Comparison of ENCODE assay signal across 37 cellular contexts in genomic region chr1:225484657-225485606, GRCh38. TPM values are rescaled to one million over a fixed set of nuclear protein-coding genes. Genes with fewer than 3 reads are reported as not detected.
DNase-seq lines count a peak whose midpoint lies in the region; ATAC-seq, FAIRE-seq and TF ChIP-seq lines count a peak whose summit lies in the region.
"Had no signal": no experiment of that assay in that cellular context is flagged by ENCODE, and none has a peak within 500 bp of the region (broad histone marks: within the 10 kb centered on the region; RNA-seq: fewer than 3 reads in every experiment).

No MANE protein-coding gene starts in this region.

- H4K91ac ChIP-seq in H1 (replicated peaks; ENCODE audit: insufficient read length, low read length), result no peak overlapping the region

- TF ChIP-seq EP300 in HepG2 (IDR thresholded peaks at IDR 0.05; ENCODE audit: low read depth in 2 of 2, low read length in 2 of 2) (no peak), HepG2 (CRISPR knock-in tag; IDR thresholded peaks at IDR 0.05; ENCODE audit: borderline replicate concordance) (no peak), H1 (IDR thresholded peaks at IDR 0.05; ENCODE audit: borderline replicate concordance in 1 of 2, low read depth in 2 of 2, low read length in 2 of 2) (no peak)

- H4K8ac ChIP-seq in H1 (ENCODE audit: extremely low read depth, insufficient read depth, low read length), result no peak overlapping the region

- no peaks in the 10 kb centered on the region for H3K36me3 Mint-ChIP-seq in CD4-positive, alpha-beta memory T cell
- H3K36me3 Mint-ChIP-seq: activated naive CD4-positive, alpha-beta T cell treated with anti-CD3 and anti-CD28 coated beads, Interleukin-2, amount 50 U/mL, for 24 hours; CD8-positive, alpha-beta memory T cell; natural killer cell had no signal

- intact Hi-C loops in HepG2 (cut with micrococcal nuclease; ENCODE audit: unreplicated experiment) (no loop called here), right lobe of liver (cut with DNase I) (no loop called here), vagina (cut with DNase I) (no loop called here)
- intact Hi-C loops in CD4-positive, alpha-beta memory T cell (cut with micrococcal nuclease), result no loop called here

- H3K79me1 ChIP-seq in H1 (ENCODE audit: low read depth, low read length), result no peaks in the 10 kb centered on the region

- no peak overlapping the region for H3K4me3 Mint-ChIP-seq in CD4-positive, alpha-beta memory T cell
- H3K4me3 Mint-ChIP-seq: activated CD4-positive, alpha-beta T cell treated with anti-CD3 and anti-CD28 coated beads for 36 hours; activated naive CD4-positive, alpha-beta T cell treated with anti-CD3 and anti-CD28 coated beads, Interleukin-2, amount 50 U/mL, for 24 hours; CD8-positive, alpha-beta memory T cell; mesothelial cell of epicardium; natural killer cell; stimulated activated naive CD8-positive, alpha-beta T cell treated with anti-CD3 and anti-CD28 coated beads, Interleukin-15, amount 100 ng/mL, for 72 hours; T-helper 2 cell treated with Interferon-gamma antibody and Interleukin-4, amounts not matched to agents 5 μg/mL and 100 μg/mL, for 36 hours had no signal

- in situ Hi-C loops in HepG2 (cut with HindIII; ENCODE audit: extremely low pct_ligation_motif_present, low pct_unique_long_range_greater_than_20kb), result no loop called here

- H3K4me2 ChIP-seq in HepG2 (ENCODE audit: low read depth, low read length), result no peak overlapping the region
- H3K4me2 ChIP-seq in H1 (ENCODE audit: insufficient read depth in 1 of 2, low read depth in 2 of 2, low read length in 2 of 2), result no peak overlapping the region
- no peak overlapping the region for H3K4me2 ChIP-seq in osteoblast (ENCODE audit: insufficient read depth, low read length)

- no peak overlapping the region for H3K18ac ChIP-seq in H1 (ENCODE audit: extremely low read depth, low read length)

- H2BK5ac ChIP-seq in H1 (ENCODE audit: low read depth, low read length), result no peak overlapping the region

- no peak for FAIRE-seq in HepG2 (lab: Jason Lieb, UNC)
- no peak for FAIRE-seq in H1 (lab: Jason Lieb, UNC)
- FAIRE-seq: keratinocyte had no signal

- no peaks in the 10 kb centered on the region for H3K36me3 ChIP-seq in HepG2 (replicated peaks in 1 of 2; ENCODE audit: control insufficient read depth in 1 of 2, insufficient read depth in 2 of 2, low read length in 2 of 2)
- no peaks in the 10 kb centered on the region for H3K36me3 ChIP-seq in right lobe of liver
- no peaks in the 10 kb centered on the region for H3K36me3 ChIP-seq in H1 (ENCODE audit: control insufficient read depth in 2 of 4, insufficient read depth in 4 of 4, low read length in 3 of 4)
- H3K36me3 ChIP-seq in osteoblast (ENCODE audit: insufficient read depth, low read length), result no peaks in the 10 kb centered on the region
- no peaks in the 10 kb centered on the region for H3K36me3 ChIP-seq in vagina
- H3K36me3 ChIP-seq in CD4-positive, alpha-beta memory T cell (ENCODE audit: insufficient read depth, low read length), result no peaks in the 10 kb centered on the region
- H3K36me3 ChIP-seq: breast epithelium, colonic mucosa, Peyer's patch, thyroid gland had no signal

- H3K27ac Mint-ChIP-seq in CD4-positive, alpha-beta memory T cell, result no peak overlapping the region
- H3K27ac Mint-ChIP-seq: activated CD4-positive, alpha-beta T cell treated with anti-CD3 and anti-CD28 coated beads for 36 hours; activated naive CD4-positive, alpha-beta T cell treated with anti-CD3 and anti-CD28 coated beads, Interleukin-2, amount 50 U/mL, for 24 hours; activated T-helper 2 cell treated with anti-CD3 and anti-CD28 coated beads, Interferon-gamma antibody, Interleukin-2, Interleukin-4, amounts not matched to agents 10 μg/mL and 5 μg/mL and 100 μg/mL, durations not matched to agents 14 hours and 24 hours and 36 hours; mesothelial cell of epicardium; natural killer cell; stimulated activated naive CD8-positive, alpha-beta T cell treated with anti-CD3 and anti-CD28 coated beads, Interleukin-15, amount 100 ng/mL, for 72 hours; T-helper 2 cell treated with Interferon-gamma antibody and Interleukin-4, amounts not matched to agents 5 μg/mL and 100 μg/mL, for 36 hours had no signal

- no peak overlapping the region for H2BK120ac ChIP-seq in H1 (replicated peaks; ENCODE audit: low read depth, low read length)

- H3K9me3 ChIP-seq in HepG2 (ENCODE audit: low read length) (no peaks in the 10 kb centered on the region), right lobe of liver (no peaks in the 10 kb centered on the region), H1 (ENCODE audit: insufficient read depth in 2 of 2, low read depth in 1 of 2, low read length in 1 of 2) (no peaks in the 10 kb centered on the region), osteoblast (ENCODE audit: low read depth, low read length) (no peaks in the 10 kb centered on the region), vagina (no peaks in the 10 kb centered on the region)
- H3K9me3 ChIP-seq in CD4-positive, alpha-beta memory T cell (ENCODE audit: control insufficient read depth in 1 of 2, low read length in 2 of 2), result no peaks in the 10 kb centered on the region
- H3K9me3 ChIP-seq: breast epithelium, colonic mucosa, Peyer's patch, thyroid gland had no signal

- no peak overlapping the region for H3K56ac ChIP-seq in H1 (replicated peaks; ENCODE audit: insufficient read length, low read depth, low read length)

- peak; percentile 16; the same call in 2 of the 3 replicates for ATAC-seq in HepG2
- no peak for ATAC-seq in right lobe of liver
- ATAC-seq: activated CD4-positive, alpha-beta T cell treated with anti-CD3 and anti-CD28 coated beads for 36 hours; natural killer cell; stimulated activated naive CD8-positive, alpha-beta T cell treated with anti-CD3 and anti-CD28 coated beads, Interleukin-15, amount 100 ng/mL, for 72 hours had no signal

- H3K27ac ChIP-seq in HepG2 (ENCODE audit: extremely low read length, insufficient read depth, low read length) (no peak overlapping the region), right lobe of liver (no peak overlapping the region), H1 (ENCODE audit: low read depth, low read length) (no peak overlapping the region), osteoblast (ENCODE audit: low read depth, low read length) (no peak overlapping the region), vagina (no peak overlapping the region)
- H3K27ac ChIP-seq in CD4-positive, alpha-beta memory T cell (ENCODE audit: low read depth, low read length), result no peak overlapping the region
- H3K27ac ChIP-seq: breast epithelium, colonic mucosa, HL-60, thyroid gland had no signal

- no peaks in the 10 kb centered on the region for H3K79me2 ChIP-seq in HepG2 (ENCODE audit: insufficient read depth, low read length)
- no peaks in the 10 kb centered on the region for H3K79me2 ChIP-seq in H1 (ENCODE audit: control insufficient read depth in 1 of 2, insufficient read depth in 2 of 2, low read length in 2 of 2)
- no peaks in the 10 kb centered on the region for H3K79me2 ChIP-seq in osteoblast (ENCODE audit: insufficient read depth, low read length)

- no peaks in the 10 kb centered on the region for H3K23me2 ChIP-seq in H1 (ENCODE audit: low read depth, low read length)

- POLR2A ChIA-PET in HepG2 (lab: Yijun Ruan, JAX) (no interaction called here), H1 (lab: Charles Lee; ENCODE audit: partially characterized antibody) (interaction anchor here (0.8 to 1.6 kb wide), 6 partner anchors 122 to 331 kb away, joined by 3 to 6 read pairs (median 3); partner anchors contain the start of gene SRP9)
- POLR2A ChIA-PET in CD4-positive, alpha-beta memory T cell (lab: Charles Lee; ENCODE audit: partially characterized antibody), result interaction anchor here (0.9 to 1.6 kb wide), 2 partner anchors 17 to 293 kb away, joined by 3 to 6 read pairs; partner anchors contain the start of gene SRP9

- H3K4me1 ChIP-seq in HepG2 (ENCODE audit: insufficient read depth, low read length), result no peaks in the 10 kb centered on the region
- H3K4me1 ChIP-seq in right lobe of liver, result no peaks in the 10 kb centered on the region
- H3K4me1 ChIP-seq in H1 (replicated peaks in 1 of 4; ENCODE audit: control insufficient read depth in 3 of 4, insufficient read depth in 4 of 4, low read length in 3 of 4), result peaks cover 0 to 2% (median under 1%) of the 10 kb centered on the region in 4 experiments; a peak in 2 of 7 replicates
- H3K4me1 ChIP-seq in osteoblast (ENCODE audit: insufficient read depth, low read length), result peaks cover 9% of the 10 kb centered on the region
- no peaks in the 10 kb centered on the region for H3K4me1 ChIP-seq in vagina
- no peaks in the 10 kb centered on the region for H3K4me1 ChIP-seq in CD4-positive, alpha-beta memory T cell (ENCODE audit: insufficient read depth, low read length)
- H3K4me1 ChIP-seq: breast epithelium had no signal

- H3K9me3 Mint-ChIP-seq in CD4-positive, alpha-beta memory T cell, result no peaks in the 10 kb centered on the region
- H3K9me3 Mint-ChIP-seq: activated naive CD4-positive, alpha-beta T cell treated with anti-CD3 and anti-CD28 coated beads, Interleukin-2, amount 50 U/mL, for 24 hours; activated T-helper 2 cell treated with anti-CD3 and anti-CD28 coated beads, Interferon-gamma antibody, Interleukin-2, Interleukin-4, amounts not matched to agents 10 μg/mL and 5 μg/mL and 100 μg/mL, durations not matched to agents 14 hours and 24 hours and 36 hours; CD8-positive, alpha-beta memory T cell; mesothelial cell of epicardium; natural killer cell; stimulated activated naive CD8-positive, alpha-beta T cell treated with anti-CD3 and anti-CD28 coated beads, Interleukin-15, amount 100 ng/mL, for 72 hours; T-helper 2 cell treated with Interferon-gamma antibody and Interleukin-4, amounts not matched to agents 5 μg/mL and 100 μg/mL, for 36 hours had no signal

- BruUV-seq in HepG2 (replicated peaks; lab: Mats Ljungman, UMichigan), result no TSS peak

- no peak overlapping the region for H4K5ac ChIP-seq in H1 (ENCODE audit: insufficient read length, low read depth, low read length)

- no peak overlapping the region for H2AK5ac ChIP-seq in H1 (ENCODE audit: low read depth, low read length)

- no peak for TF ChIP-seq POLR2A in HepG2 (IDR thresholded peaks at IDR 0.05; ENCODE audit: insufficient read depth in 1 of 2, low read depth in 2 of 2, low read length in 2 of 2)
- no peak for TF ChIP-seq POLR2A in right lobe of liver (IDR thresholded peaks at IDR 0.05)
- no peak for TF ChIP-seq POLR2A in H1 (IDR thresholded peaks at IDR 0.05; ENCODE audit: control extremely low read depth in 1 of 2, low read depth in 2 of 2, low read length in 2 of 2)
- TF ChIP-seq POLR2A in vagina (IDR thresholded peaks at IDR 0.05), result no peak

- no peak for DNase-seq in HepG2 (ENCODE audit: low spot score)
- DNase-seq in right lobe of liver, result no peak
- peak in 1 of 2 experiments; percentile 43 for DNase-seq in H1 (ENCODE audit: low read depth in 1 of 2, low spot score in 2 of 2)
- peak; percentile 44 for DNase-seq in osteoblast (ENCODE audit: insufficient read length, low spot score, missing footprints)
- DNase-seq in vagina (ENCODE audit: extremely low spot score in 2 of 2), result peak; percentile 55 to 64
- DNase-seq in NCI-H2171 (lab: John Stamatoyannopoulos, UW), result no peak
- DNase-seq in CD4-positive, alpha-beta memory T cell, result no peak
- DNase-seq in DMS53 treated with DMSO at 0.1 percent for 48 hours (lab: John Stamatoyannopoulos, UW; ENCODE audit: unreplicated experiment), result no peak
- DNase-seq: activated CD4-positive, alpha-beta T cell treated with anti-CD3 and anti-CD28 coated beads for 36 hours; activated CD8-positive, alpha-beta memory T cell treated with anti-CD3 and anti-CD28 coated beads for 24 hours; activated T-cell treated with anti-CD3 and anti-CD28 coated beads for 4 hours; AML-193; amniotic stem cell; CD8-positive, alpha-beta memory T cell; colonic mucosa; effector memory CD4-positive, alpha-beta T cell; EL; erythroblast; HCEC 1CT; MM.1S; natural killer cell; NCI-H2029 treated with DMSO at 0.1 percent for 48 hours; NCI-H226; NCI-H69; SHP77; stimulated activated CD4-positive, alpha-beta T cell treated with anti-CD3 and anti-CD28 coated beads, Interleukin-12 subunit alpha, Interleukin-12 subunit beta, amount 100 ng/mL, for 4 hours; stimulated activated CD4-positive, alpha-beta T cell treated with anti-CD3 and anti-CD28 coated beads, Interleukin-2, amount 100 ng/mL, for 48 hours; stimulated activated naive CD8-positive, alpha-beta T cell treated with anti-CD3 and anti-CD28 coated beads, Interleukin-15, amount 100 ng/mL, for 72 hours; thyroid gland had no signal

- no peak overlapping the region for H3K4me3 ChIP-seq in HepG2 (replicated peaks in 1 of 3; ENCODE audit: insufficient read depth in 1 of 3, low read depth in 2 of 3, low read length in 3 of 3)
- H3K4me3 ChIP-seq in right lobe of liver, result no peak overlapping the region
- no peak overlapping the region for H3K4me3 ChIP-seq in H1 (ENCODE audit: extremely low read depth in 1 of 4, insufficient read depth in 2 of 4, low read depth in 3 of 4, low read length in 4 of 4)
- H3K4me3 ChIP-seq in osteoblast (ENCODE audit: insufficient read depth, low read length), result no peak overlapping the region
- H3K4me3 ChIP-seq in vagina, result no peak overlapping the region
- H3K4me3 ChIP-seq in CD4-positive, alpha-beta memory T cell (ENCODE audit: low read length in 2 of 2), result no peak overlapping the region
- H3K4me3 ChIP-seq: breast epithelium, colonic mucosa, Peyer's patch, thyroid gland had no signal

- H3K14ac ChIP-seq in H1 (ENCODE audit: insufficient read length), result no peak overlapping the region

- H3K27me3 ChIP-seq in HepG2 (ENCODE audit: control insufficient read depth in 1 of 2, insufficient read depth in 2 of 2, low read length in 2 of 2) (peaks cover 1 to 2% of the 10 kb centered on the region in 2 experiments; a peak in 1 of 5 replicates), right lobe of liver (no peaks in the 10 kb centered on the region), H1 (replicated peaks in 1 of 4; ENCODE audit: control insufficient read depth in 3 of 4, extremely low read depth in 1 of 4, insufficient read depth in 3 of 4, low read length in 3 of 4) (no peaks in the 10 kb centered on the region), osteoblast (ENCODE audit: insufficient read depth, low read length) (no peaks in the 10 kb centered on the region), vagina (no peaks in the 10 kb centered on the region)
- H3K27me3 ChIP-seq in CD4-positive, alpha-beta memory T cell (ENCODE audit: insufficient read depth, low read length), result no peaks in the 10 kb centered on the region
- H3K27me3 ChIP-seq: breast epithelium, colonic mucosa, Peyer's patch, thyroid gland had no signal

- H3K9ac ChIP-seq in HepG2 (ENCODE audit: insufficient read depth, low read depth, low read length), result no peak overlapping the region
- no peak overlapping the region for H3K9ac ChIP-seq in H1 (replicated peaks in 1 of 4; ENCODE audit: extremely low read depth in 1 of 4, low read depth in 3 of 4, low read length in 3 of 4)

- H2BK20ac ChIP-seq in H1 (ENCODE audit: low read length), result no peak overlapping the region

- no peak overlapping the region for H3K23ac ChIP-seq in H1 (ENCODE audit: insufficient read length)

- no peak overlapping the region for H2BK12ac ChIP-seq in H1 (ENCODE audit: low read depth, low read length)

- CTCF ChIA-PET in HepG2 (lab: Yijun Ruan, JAX; ENCODE audit: low intra/inter-chr PET ratio, low total read pairs) (interaction anchor here (1.7 kb wide), 1 partner anchor 10 kb away, joined by 4 read pairs; no protein-coding TSS in a partner anchor), H1 (lab: Charles Lee; ENCODE audit: partially characterized antibody) (interaction anchor here (0.6 to 18.7 kb wide), 14 partner anchors 9 to 456 kb away, joined by 3 to 229 read pairs (median 4); partner anchors contain the start of gene LEFTY2)
- CTCF ChIA-PET in CD4-positive, alpha-beta memory T cell (lab: Charles Lee; ENCODE audit: partially characterized antibody), result interaction anchor here (1.1 to 2.2 kb wide), 4 partner anchors 10 to 72 kb away, joined by 3 to 15 read pairs (median 3); no protein-coding TSS in a partner anchor

- no peaks in the 10 kb centered on the region for H3K4me1 Mint-ChIP-seq in CD4-positive, alpha-beta memory T cell
- H3K4me1 Mint-ChIP-seq: activated CD4-positive, alpha-beta T cell treated with anti-CD3 and anti-CD28 coated beads for 36 hours; activated naive CD4-positive, alpha-beta T cell treated with anti-CD3 and anti-CD28 coated beads, Interleukin-2, amount 50 U/mL, for 24 hours; natural killer cell had no signal

- TF ChIP-seq CTCF in HepG2 (CRISPR knock-in tag; IDR thresholded peaks at IDR 0.05) (no peak), right lobe of liver (IDR thresholded peaks at IDR 0.05) (no peak), H1 (IDR thresholded peaks at IDR 0.05; ENCODE audit: control extremely low read depth in 1 of 3, insufficient read depth in 1 of 3, low read depth in 1 of 3, low read length in 3 of 3) (no peak), osteoblast (IDR thresholded peaks at IDR 0.05; ENCODE audit: extremely low read depth, low read depth, low read length) (no peak), vagina (IDR thresholded peaks at IDR 0.05) (no peak)

- H4K20me1 ChIP-seq in HepG2 (ENCODE audit: insufficient read depth, low read length) (no peaks in the 10 kb centered on the region), H1 (replicated peaks in 1 of 2; ENCODE audit: control insufficient read depth in 1 of 2, insufficient read depth in 2 of 2, low read length in 2 of 2) (no peaks in the 10 kb centered on the region), osteoblast (ENCODE audit: insufficient read depth, low read length) (peaks cover 13% of the 10 kb centered on the region)

- peaks cover 4 to 10% of the 10 kb centered on the region in 2 donors for H3K27me3 Mint-ChIP-seq in CD4-positive, alpha-beta memory T cell
- H3K27me3 Mint-ChIP-seq: activated CD4-positive, alpha-beta T cell treated with anti-CD3 and anti-CD28 coated beads for 36 hours; activated naive CD4-positive, alpha-beta T cell treated with anti-CD3 and anti-CD28 coated beads, Interleukin-2, amount 50 U/mL, for 24 hours; stimulated activated naive CD8-positive, alpha-beta T cell treated with anti-CD3 and anti-CD28 coated beads, Interleukin-15, amount 100 ng/mL, for 72 hours had no signal

- 52% methylated on average over 11 of the region's 13 CpGs for WGBS in HepG2 (ENCODE audit: low lambda C conversion rate)
- 76% methylated on average over 4 of the region's 13 CpGs for WGBS in right lobe of liver (ENCODE audit: insufficient coverage, low coverage, low lambda C conversion rate, missing lambda C conversion rate)
- WGBS in H1 (ENCODE audit: extremely low coverage in 1 of 2, insufficient coverage in 1 of 2, insufficient read length in 1 of 2, insufficient replicate concordance in 2 of 2, low coverage in 1 of 2, low lambda C conversion rate in 2 of 2, missing lambda C conversion rate in 1 of 2), 2 experiments, result 86% methylated on average over 13 of the region's 13 CpGs; no CpG with 5 or more reads in 1 of the 2 experiments

- H3K4ac ChIP-seq in H1 (replicated peaks; ENCODE audit: insufficient read length, low read depth, low read length), result no peak overlapping the region

- H2AFZ ChIP-seq in HepG2 (ENCODE audit: low read length), result no peak overlapping the region
- H2AFZ ChIP-seq in H1 (ENCODE audit: low read length), result no peak overlapping the region
- H2AFZ ChIP-seq in osteoblast (ENCODE audit: low read length), result no peak overlapping the region

- no peak for TF ChIP-seq RAD21 in HepG2 (CRISPR knock-in tag; IDR thresholded peaks at IDR 0.05)
- no peak for TF ChIP-seq RAD21 in H1 (IDR thresholded peaks at IDR 0.05 in 1 of 2, conservative IDR thresholded peaks at IDR 0.05 in 1 of 2; ENCODE audit: low read depth in 2 of 2, low read length in 2 of 2)

- H2BK15ac ChIP-seq in H1 (ENCODE audit: low read length), result 0 out of 2 replicates have a peak overlapping the region, but pooled peaks have one; percentile 21

RNA-seq across cellular contexts. Expression of gene LBR, which starts 57.1 kb away (rescaled TPM):
- 64.4 and 76.7 TPM in 2 replicates for total RNA-seq in HepG2 (2016; rRNA removed; fragmentation: Illumina TruSeq; extraction: Trizol)
- total RNA-seq in HepG2 (2016; cell fraction: cytosol; rRNA removed; fragmentation: Illumina TruSeq; extraction: Trizol; ENCODE audit: low read depth), result 5.8 and 7.2 TPM in 2 replicates
- total RNA-seq in HepG2 (2016; cell fraction: insoluble cytoplasmic fraction; rRNA removed; fragmentation: Illumina TruSeq; extraction: Trizol), result 58.0 and 76.5 TPM in 2 replicates
- 18.3 and 23.6 TPM in 2 replicates for total RNA-seq in HepG2 (2016; cell fraction: membrane; rRNA removed; fragmentation: Illumina TruSeq; extraction: Trizol)
- 103 and 116 TPM in 2 replicates for total RNA-seq in HepG2 (2016; cell fraction: nucleus; rRNA removed; fragmentation: Illumina TruSeq; extraction: Trizol)
- polyA plus RNA-seq in HepG2 (2011; rRNA removed), result 38.2 and 38.9 TPM in 2 replicates
- 25.2 and 34.9 TPM in 2 replicates for polyA plus RNA-seq in HepG2 (2011; cell fraction: cytosol; rRNA removed)
- 20.9 and 21.1 TPM in 2 replicates for polyA plus RNA-seq in HepG2 (2011; cell fraction: nucleus; rRNA removed)
- 42.0 and 46.8 TPM in 2 replicates for polyA plus RNA-seq in HepG2 (2012)
- polyA plus RNA-seq in HepG2 (2016; cell fraction: cytosol; fragmentation: Illumina TruSeq; extraction: Trizol; ENCODE audit: low read depth), result 3.8 and 4.4 TPM in 2 replicates
- 58.6 and 66.3 TPM in 2 replicates for polyA plus RNA-seq in HepG2 (2016; cell fraction: insoluble cytoplasmic fraction; fragmentation: Illumina TruSeq; extraction: Trizol; ENCODE audit: low read depth)
- 12.1 and 13.5 TPM in 2 replicates for polyA plus RNA-seq in HepG2 (2016; cell fraction: membrane; fragmentation: Illumina TruSeq; extraction: Trizol; ENCODE audit: low read depth)
- polyA plus RNA-seq in HepG2 (2016; cell fraction: nucleus; fragmentation: Illumina TruSeq; extraction: Trizol; ENCODE audit: insufficient read depth, low read depth), result 109 and 114 TPM in 2 replicates
- 59.8 and 110 TPM in 2 replicates for polyA minus RNA-seq in HepG2 (2011; rRNA and poly(A)+ RNA removed; ENCODE audit: low replicate concordance)
- polyA minus RNA-seq in HepG2 (2011; cell fraction: cytosol; rRNA and poly(A)+ RNA removed), result 35.1 and 35.9 TPM in 2 replicates
- 43.9 and 51.8 TPM in 2 replicates for polyA minus RNA-seq in HepG2 (2011; cell fraction: nucleus; rRNA and poly(A)+ RNA removed)
- 10 to 100 TPM; 21.9 to 41.8 (median 31.4) TPM for total RNA-seq in right lobe of liver
- total RNA-seq in H1 (2021; fragmentation: NEBNext Ultra II Directional; extraction: Animal tissue kit (Norgen Biotek cat#: 25700)), result 89.8 and 93.0 TPM in 2 replicates
- 32.1 and 39.1 TPM in 2 replicates for polyA plus RNA-seq in H1 (2011; rRNA removed)
- 35.5 TPM for polyA plus RNA-seq in H1 (2011; cell fraction: cytosol; rRNA removed)
- polyA plus RNA-seq in H1 (2011; cell fraction: nucleus; rRNA removed), result 41.7 TPM
- polyA plus RNA-seq in H1 (2012, experiment 1 of 2), result 42.4 to 77.4 TPM (median 46.1 TPM) in 4 replicates
- 7.1 TPM for polyA plus RNA-seq in H1 (2012, experiment 2 of 2)
- polyA plus RNA-seq in H1 (2013, experiment 1 of 2), result 113 TPM
- 124 TPM for polyA plus RNA-seq in H1 (2013, experiment 2 of 2)
- 57.7 and 76.1 TPM in 2 replicates for polyA minus RNA-seq in H1 (2011; rRNA and poly(A)+ RNA removed)
- polyA minus RNA-seq in H1 (2011; cell fraction: cytosol; rRNA and poly(A)+ RNA removed), result 27.3 TPM
- polyA minus RNA-seq in H1 (2011; cell fraction: nucleus; rRNA and poly(A)+ RNA removed), result 50.5 TPM
- 25.3 and 30.4 TPM in 2 replicates for total RNA-seq in osteoblast
- total RNA-seq in vagina, result 41.5 TPM
- total RNA-seq in CD4-positive, alpha-beta memory T cell, result 100 to 1,000 TPM; 138 to 150 TPM
- 100 to 1,000 TPM; 106 to 121 TPM for polyA plus RNA-seq in CD4-positive, alpha-beta memory T cell

Comparison
In these comparisons a context has a peak if more than half of its experiments do, and no peak if none do; other contexts are left out.
1. DNase-seq: peak in osteoblast (single experiment) and vagina (2 of 2); none in HepG2 (single experiment), right lobe of liver (0 of 3), NCI-H2171 (single experiment), CD4-positive, alpha-beta memory T cell (0 of 5) and DMS53 treated with DMSO at 0.1 percent for 48 hours (single experiment).